18 cellular contexts compared by ENCODE assay signal in genomic region chr14:24071836-24072420, GRCh38. TPM values are rescaled to one million over a fixed set of nuclear protein-coding genes. Genes with fewer than 3 reads are reported as not detected.
"Had no signal": no experiment of that assay in that cellular context is flagged by ENCODE, and none has a peak within 500 bp of the region (broad histone marks: within the 10 kb centered on the region; RNA-seq: fewer than 3 reads in every experiment).

No MANE protein-coding gene starts in this region.

- DNase-seq: activated CD4-positive, alpha-beta memory T cell treated with anti-CD3 and anti-CD28 coated beads, Interleukin-2, amount 10 ng/mL, durations not matched to agents 7 days and 5 days; activated CD4-positive, alpha-beta T cell treated with anti-CD3 and anti-CD28 coated beads for 4 hours; activated gamma-delta T cell; effector CD4-positive, alpha-beta T cell; left ventricle myocardium superior; mesenchymal stem cell; nephron progenitor cell; ovary; T-helper 1 cell had no signal

- H3K4me3 Mint-ChIP-seq: activated CD4-positive, alpha-beta memory T cell treated with anti-CD3 and anti-CD28 coated beads, Interleukin-2, amount 10 ng/mL, durations not matched to agents 7 days and 5 days; activated naive CD8-positive, alpha-beta T cell treated with anti-CD3 and anti-CD28 coated beads for 36 hours; nephron progenitor cell; type B pancreatic cell had no signal

- H3K9me3 Mint-ChIP-seq: activated CD4-positive, alpha-beta memory T cell treated with anti-CD3 and anti-CD28 coated beads, Interleukin-2, amount 10 ng/mL, durations not matched to agents 7 days and 5 days; activated naive CD8-positive, alpha-beta T cell treated with anti-CD3 and anti-CD28 coated beads for 36 hours; nephron progenitor cell; type B pancreatic cell had no signal

- H3K4me2 ChIP-seq: hepatocyte had no signal

- ATAC-seq: left ventricle myocardium superior, SK-N-SH treated with all-trans-retinoic acid at 6 μM for 48 hours had no signal

- H3K27me3 Mint-ChIP-seq: activated naive CD8-positive, alpha-beta T cell treated with anti-CD3 and anti-CD28 coated beads for 36 hours had no signal

- H3K27ac ChIP-seq: breast epithelium, esophagus muscularis mucosa, hepatocyte, ovary had no signal

- H3K36me3 ChIP-seq: breast epithelium, esophagus muscularis mucosa, ovary had no signal

- H3K9me3 ChIP-seq: breast epithelium, esophagus muscularis mucosa, ovary had no signal

- H3K4me1 ChIP-seq: breast epithelium had no signal

- H2AFZ ChIP-seq: hepatocyte had no signal

- H3K27me3 ChIP-seq: ovary had no signal

- H3K27ac Mint-ChIP-seq: activated CD4-positive, alpha-beta memory T cell treated with anti-CD3 and anti-CD28 coated beads, Interleukin-2, amount 10 ng/mL, durations not matched to agents 7 days and 5 days; activated naive CD8-positive, alpha-beta T cell treated with anti-CD3 and anti-CD28 coated beads for 36 hours; nephron progenitor cell; type B pancreatic cell had no signal

- H3K79me2 ChIP-seq: hepatocyte had no signal

- H3K36me3 Mint-ChIP-seq: activated naive CD8-positive, alpha-beta T cell treated with anti-CD3 and anti-CD28 coated beads for 36 hours; type B pancreatic cell had no signal

- FAIRE-seq: colon, keratinocyte had no signal

- H3K4me3 ChIP-seq: breast epithelium, esophagus muscularis mucosa, hepatocyte, ovary had no signal

RNA-seq across cellular contexts. Expression of gene CPNE6, which starts 0.6 kb away (rescaled TPM):
- total RNA-seq: activated CD4-positive, alpha-beta memory T cell treated with anti-CD3 and anti-CD28 coated beads, Interleukin-2, amount 10 ng/mL, durations not matched to agents 7 days and 5 days; activated naive CD8-positive, alpha-beta T cell treated with anti-CD3 and anti-CD28 coated beads for 36 hours; breast epithelium; hepatocyte; left ventricle myocardium superior; skeletal muscle tissue had no signal
- polyA plus RNA-seq: hepatocyte, keratinocyte had no signal

RNA-seq across cellular contexts. Expression of gene CARMIL3, which starts 20.1 kb away (rescaled TPM):
- polyA plus RNA-seq: hepatocyte had no signal
